In the genomic region with DNA sequence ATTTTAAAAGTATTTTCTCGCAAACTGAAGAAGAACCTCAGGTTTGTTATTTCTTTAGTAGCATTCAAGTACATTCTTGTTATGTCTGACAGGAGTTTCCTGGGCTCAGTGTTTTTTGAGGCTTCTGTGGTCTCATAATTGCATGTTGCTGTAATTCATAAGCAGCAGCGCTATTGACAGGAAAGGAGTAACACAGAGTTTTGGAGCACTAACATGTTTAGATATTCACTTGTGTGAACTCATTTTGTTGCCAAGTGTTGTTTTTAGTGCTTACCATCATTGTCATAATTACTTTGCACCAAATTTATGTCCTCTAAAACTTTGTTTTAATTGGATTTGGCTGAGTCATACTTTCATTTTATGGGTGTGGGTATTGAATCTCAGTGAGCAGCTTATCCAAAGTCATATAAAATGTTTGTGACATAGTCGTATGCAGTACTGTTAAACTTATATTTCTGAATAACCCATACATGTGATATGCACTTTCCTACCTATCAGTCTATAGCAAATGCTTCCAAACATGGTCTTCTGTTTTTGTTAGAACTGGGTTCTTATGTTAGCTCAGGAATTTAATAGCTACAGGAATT, we compare ENCODE assay signal across 1 cellular context.
TF ChIP-seq lines count a peak whose summit lies in the region.

No MANE protein-coding gene starts in this region.

TF ChIP-seq in HCT116, 20 proteins besides CTCF, POLR2A, EP300 and RAD21 (continued from another document):
- TF ChIP-seq ELF1 (IDR thresholded peaks at IDR 0.05; ENCODE audit: borderline replicate concordance, low read depth): no peak
